In genomic region chr9:36717276-36717675, GRCh38 we compare ENCODE assay signal across 22 cellular contexts.
A peak's percentile ranks its signal among the peaks of the same experiment; 100 is the strongest.
DNase-seq lines count a peak whose midpoint lies in the region; FAIRE-seq and TF ChIP-seq lines count a peak whose summit lies in the region.
"Had no signal": no experiment of that assay in that cellular context is flagged by ENCODE, and none has a peak within 500 bp of the region (broad histone marks: within the 10 kb centered on the region; RNA-seq: fewer than 3 reads in every experiment).

No MANE protein-coding gene starts in this region.

- no peaks in the 10 kb centered on the region for H3K36me3 Mint-ChIP-seq in HFFc6 (ENCODE audit: low read depth)
- H3K36me3 Mint-ChIP-seq in astrocyte (ENCODE audit: low read depth, unreplicated experiment), result no peaks in the 10 kb centered on the region
- H3K36me3 Mint-ChIP-seq in progenitor cell of endocrine pancreas (ENCODE audit: insufficient read depth), result no peaks in the 10 kb centered on the region

- no peaks in the 10 kb centered on the region for H3K9me3 ChIP-seq in A673 (ENCODE audit: low read depth, low read length, poor library complexity, severe bottlenecking)
- H3K9me3 ChIP-seq in astrocyte (ENCODE audit: insufficient read depth, low read depth, low read length), result no peaks in the 10 kb centered on the region
- H3K9me3 ChIP-seq in WERI-Rb-1 (ENCODE audit: severe bottlenecking), result no peaks in the 10 kb centered on the region

- H3K4me3 Mint-ChIP-seq in HFFc6, result no peak overlapping the region
- H3K4me3 Mint-ChIP-seq in astrocyte (ENCODE audit: unreplicated experiment), result no peak overlapping the region
- H3K4me3 Mint-ChIP-seq in progenitor cell of endocrine pancreas (ENCODE audit: low read depth), result no peak overlapping the region
- H3K4me3 Mint-ChIP-seq: H9 had no signal

- no peak overlapping the region for H2AFZ ChIP-seq in astrocyte (ENCODE audit: low read depth, low read length)

- H3K27ac Mint-ChIP-seq in HFFc6 (no peak overlapping the region), astrocyte (ENCODE audit: unreplicated experiment) (no peak overlapping the region), progenitor cell of endocrine pancreas (no peak overlapping the region)
- H3K27ac Mint-ChIP-seq: H9 had no signal

- TF ChIP-seq CTCF in A673 (conservative IDR thresholded peaks at IDR 0.05; ENCODE audit: low read depth, low read length) (no peak), HFFc6 (IDR thresholded peaks at IDR 0.05) (no peak), astrocyte (IDR thresholded peaks at IDR 0.05; ENCODE audit: insufficient read depth, low read depth, low read length) (no peak), WERI-Rb-1 (IDR thresholded peaks at IDR 0.05; ENCODE audit: low read depth, low read length) (no peak), progenitor cell of endocrine pancreas (IDR thresholded peaks at IDR 0.05; ENCODE audit: unreplicated experiment) (no peak)

- FAIRE-seq in astrocyte (lab: Jason Lieb, UNC), result no peak
- FAIRE-seq: GM19239 had no signal

- H3K4me1 Mint-ChIP-seq in HFFc6 (ENCODE audit: low read depth), result peaks cover 23% of the 10 kb centered on the region
- no peaks in the 10 kb centered on the region for H3K4me1 Mint-ChIP-seq in astrocyte (ENCODE audit: low read depth, unreplicated experiment)
- no peaks in the 10 kb centered on the region for H3K4me1 Mint-ChIP-seq in progenitor cell of endocrine pancreas (ENCODE audit: low read depth)

- H3K27me3 Mint-ChIP-seq in HFFc6 (ENCODE audit: insufficient read depth), result peaks cover 32% of the 10 kb centered on the region
- H3K27me3 Mint-ChIP-seq in astrocyte (ENCODE audit: low read depth, unreplicated experiment), result peaks cover 17% of the 10 kb centered on the region
- H3K27me3 Mint-ChIP-seq in progenitor cell of endocrine pancreas, result peaks cover 12% of the 10 kb centered on the region

- DNase-seq in A673 (ENCODE audit: low spot score) (peak; percentile 4), HFFc6 (peak; percentile 31), astrocyte (ENCODE audit: low read depth) (peak; percentile 21), iris pigment epithelial cell (ENCODE audit: low read depth) (peak; percentile 31), WERI-Rb-1 (no peak), cerebellum (ENCODE audit: low spot score) (no peak), progenitor cell of endocrine pancreas (ENCODE audit: low spot score, unreplicated experiment) (no peak)
- DNase-seq in NK-92 treated with Interleukin-12 subunit alpha and Interleukin-12 subunit beta, amount 100 ng/mL, for 24 hours (lab: John Stamatoyannopoulos, UW), result no peak
- DNase-seq: ACHN, Calu3, DMS79 treated with DMSO at 0.1 percent for 48 hours, H9, KBM-7, NCI-H1048, NCI-H1417, NCI-H187, NCI-H446, NCI-H524 treated with DMSO at 0.1 percent for 48 hours, NCI-H774, PC-3 had no signal

- H3K27ac ChIP-seq in A673 (ENCODE audit: low read depth, low read length, poor library complexity, severe bottlenecking) (no peak overlapping the region), astrocyte (ENCODE audit: low read depth, low read length) (no peak overlapping the region), WERI-Rb-1 (no peak overlapping the region)
- H3K27ac ChIP-seq: 22Rv1 had no signal

- POLR2A ChIA-PET in A673 (lab: Charles Lee; ENCODE audit: low non-redundant PET), result no interaction called here

- CTCF ChIA-PET in A673 (lab: Charles Lee), result no interaction called here

- H4K20me1 ChIP-seq in astrocyte (ENCODE audit: insufficient read depth, low read length), result no peaks in the 10 kb centered on the region

- BruUV-seq in A673 (replicated peaks; lab: Mats Ljungman, UMichigan), result no TSS peak

- intact Hi-C loops in A673 (cut with micrococcal nuclease; ENCODE audit: unreplicated experiment), result no loop called here

- no peak overlapping the region for H3K4me2 ChIP-seq in astrocyte (ENCODE audit: low read length)

- H3K9me3 Mint-ChIP-seq in HFFc6 (no peaks in the 10 kb centered on the region), astrocyte (ENCODE audit: unreplicated experiment) (peaks cover 3% of the 10 kb centered on the region), progenitor cell of endocrine pancreas (ENCODE audit: low read depth) (peaks cover 6% of the 10 kb centered on the region)
- H3K9me3 Mint-ChIP-seq: H9 had no signal

- no peaks in the 10 kb centered on the region for H3K79me2 ChIP-seq in astrocyte (ENCODE audit: insufficient read depth, low read length)

- H3K36me3 ChIP-seq in A673 (ENCODE audit: insufficient read depth, low read length, poor library complexity, severe bottlenecking) (no peaks in the 10 kb centered on the region), astrocyte (ENCODE audit: insufficient read depth, low read length) (no peaks in the 10 kb centered on the region), WERI-Rb-1 (no peaks in the 10 kb centered on the region)

- H3K27me3 ChIP-seq in A673 (replicated peaks; ENCODE audit: insufficient read depth, low read depth, low read length, poor library complexity) (no peaks in the 10 kb centered on the region), astrocyte (ENCODE audit: insufficient read depth, low read length) (peaks cover 21% of the 10 kb centered on the region), WERI-Rb-1 (ENCODE audit: insufficient read depth, low read depth, severe bottlenecking) (no peaks in the 10 kb centered on the region)

- no peak overlapping the region for H3K9ac ChIP-seq in astrocyte (ENCODE audit: low read length)

- H3K4me1 ChIP-seq in A673 (ENCODE audit: insufficient read depth, low read length, poor library complexity, severe bottlenecking), result no peaks in the 10 kb centered on the region
- no peaks in the 10 kb centered on the region for H3K4me1 ChIP-seq in astrocyte (ENCODE audit: insufficient read depth, low read length)

- H3K4me3 ChIP-seq in A673 (ENCODE audit: low read depth, low read length, poor library complexity, severe bottlenecking) (no peak overlapping the region), astrocyte (ENCODE audit: insufficient read depth, low read depth, low read length) (no peak overlapping the region), WERI-Rb-1 (ENCODE audit: low read depth, low read length) (no peak overlapping the region)

Comparison
In these comparisons a context has a peak if more than half of its experiments do, and no peak if none do; other contexts are left out.
1. DNase-seq: peak in A673 (single experiment), HFFc6 (single experiment), astrocyte (single experiment) and iris pigment epithelial cell (single experiment); none in WERI-Rb-1 (single experiment), cerebellum (single experiment), progenitor cell of endocrine pancreas (single experiment) and NK-92 treated with Interleukin-12 subunit alpha and Interleukin-12 subunit beta, amount 100 ng/mL, for 24 hours (single experiment).